1 cellular context compared by ENCODE assay signal in genomic region chr7:121075952-121076349, GRCh38.
TF ChIP-seq lines count a peak whose summit lies in the region.

No MANE protein-coding gene starts in this region.

TF ChIP-seq in K562, 482 proteins besides CTCF, POLR2A, EP300 and RAD21 (continued from another document):
- TF ChIP-seq MBD1 (CRISPR knock-in tag; IDR thresholded peaks at IDR 0.05) (0 out of 2 replicates have a peak, but pooled peaks have one; percentile 79), ELF1 (tag; IDR thresholded peaks at IDR 0.05) (peak; percentile 15; the same call in 1 of the 2 replicates), XRCC5 (IDR thresholded peaks at IDR 0.05; ENCODE audit: low read depth, low read length) (no peak), STAG1 (CRISPR knock-in tag; IDR thresholded peaks at IDR 0.05; ENCODE audit: borderline replicate concordance) (no peak), MECOM (CRISPR knock-in tag; IDR thresholded peaks at IDR 0.05) (peak; percentile 20; the same call in 1 of the 2 replicates), CTCFL (IDR thresholded peaks at IDR 0.05; ENCODE audit: borderline replicate concordance, insufficient read depth, low read depth, low read length, poor library complexity, severe bottlenecking) (no peak), JUND (IDR thresholded peaks at IDR 0.05; ENCODE audit: borderline replicate concordance, low read depth, low read length) (0 out of 2 replicates have a peak, but pooled peaks have one; percentile 26), JUND (tag; IDR thresholded peaks at IDR 0.05; ENCODE audit: borderline replicate concordance, low read depth, low read length) (no peak), MAZ (CRISPR knock-in tag; conservative IDR thresholded peaks at IDR 0.05 in 1 of 2, IDR thresholded peaks at IDR 0.05 in 1 of 2) (no peak), ZNF280B (CRISPR knock-in tag; IDR thresholded peaks at IDR 0.05) (no peak), ZNF717 (CRISPR knock-in tag; IDR thresholded peaks at IDR 0.05) (no peak), ZNF780A (CRISPR knock-in tag; IDR thresholded peaks at IDR 0.05) (no peak), CHAMP1 (IDR thresholded peaks at IDR 0.05) (no peak), ZBTB9 (CRISPR knock-in tag; IDR thresholded peaks at IDR 0.05) (no peak), NR2C2 (CRISPR knock-in tag; IDR thresholded peaks at IDR 0.05) (no peak), NR2C2 (tag; IDR thresholded peaks at IDR 0.05) (0 out of 2 replicates have a peak, but pooled peaks have one; percentile 16), KLF10 (CRISPR knock-in tag; IDR thresholded peaks at IDR 0.05) (0 out of 2 replicates have a peak, but pooled peaks have one; percentile 22), BRF2 (IDR thresholded peaks at IDR 0.05; ENCODE audit: borderline replicate concordance, insufficient read depth, insufficient read length) (no peak), MEF2A (IDR thresholded peaks at IDR 0.05; ENCODE audit: control insufficient read depth, low read depth, low read length) (no peak), ZNF212 (CRISPR knock-in tag; IDR thresholded peaks at IDR 0.05) (no peak), NFXL1 (CRISPR knock-in tag; IDR thresholded peaks at IDR 0.05) (no peak), NCOA1 (IDR thresholded peaks at IDR 0.05; ENCODE audit: low read depth) (no peak), ZNF699 (CRISPR knock-in tag; IDR thresholded peaks at IDR 0.05; ENCODE audit: insufficient replicate concordance) (peak; percentile 54), ZKSCAN3 (CRISPR knock-in tag; IDR thresholded peaks at IDR 0.05) (no peak), RBBP5 (IDR thresholded peaks at IDR 0.05; ENCODE audit: borderline replicate concordance, insufficient read depth, low read length, poor library complexity, severe bottlenecking) (peak; percentile 59), TAF7 (tag; IDR thresholded peaks at IDR 0.05) (0 out of 2 replicates have a peak, but pooled peaks have one; percentile 15)
TF ChIP-seq in K562: peak in this region for 11.
